ENCODE assay signal across 8 cellular contexts in genomic region chr7:130875265-130875741, GRCh38.
DNase-seq lines count a peak whose midpoint lies in the region; ATAC-seq and TF ChIP-seq lines count a peak whose summit lies in the region.

No MANE protein-coding gene starts in this region.

- no peaks in the 10 kb centered on the region for H3K27me3 Mint-ChIP-seq in activated naive CD8-positive, alpha-beta T cell
- H3K27me3 Mint-ChIP-seq in stimulated activated naive B cell treated with anti-CD40 and anti-IgM and Interleukin-4, amounts not matched to agents 10 μg/mL and 1 μg/mL and 100 μg/mL, for 72 hours: no peaks in the 10 kb centered on the region

- no peaks in the 10 kb centered on the region for H3K9me3 Mint-ChIP-seq in activated naive CD8-positive, alpha-beta T cell (ENCODE audit: low read depth)
- no peaks in the 10 kb centered on the region for H3K9me3 Mint-ChIP-seq in stimulated activated naive B cell treated with anti-CD40 and anti-IgM and Interleukin-4, amounts not matched to agents 10 μg/mL and 1 μg/mL and 100 μg/mL, for 72 hours

- peaks cover 28% of the 10 kb centered on the region for H3K36me3 Mint-ChIP-seq in activated naive CD8-positive, alpha-beta T cell
- H3K36me3 Mint-ChIP-seq in stimulated activated naive B cell treated with anti-CD40 and anti-IgM and Interleukin-4, amounts not matched to agents 10 μg/mL and 1 μg/mL and 100 μg/mL, for 72 hours: peaks cover 26 to 62% of the 10 kb centered on the region in 2 donors

- TF ChIP-seq CTCF in BE2C (IDR thresholded peaks at IDR 0.05; ENCODE audit: low read depth, low read length): peak; percentile 84

- peaks cover 5% of the 10 kb centered on the region for H3K36me3 ChIP-seq in BE2C

- H3K9me3 ChIP-seq in BE2C (no peaks in the 10 kb centered on the region), right cardiac atrium (ENCODE audit: control insufficient read depth, low read length) (no peaks in the 10 kb centered on the region)

- no peaks in the 10 kb centered on the region for H3K4me1 ChIP-seq in BE2C
- H3K4me1 ChIP-seq in right cardiac atrium (ENCODE audit: control insufficient read depth, insufficient read depth, low read length): peaks cover 4% of the 10 kb centered on the region

- H3K4me3 ChIP-seq in BE2C (ENCODE audit: low read depth, low read length): no peak overlapping the region
- no peak overlapping the region for H3K4me3 ChIP-seq in right cardiac atrium (ENCODE audit: low read length)

- H3K27ac ChIP-seq in right cardiac atrium (ENCODE audit: low read length): no peak overlapping the region

- ATAC-seq in GM18511 (IDR thresholded peaks at IDR 0.05; ENCODE audit: unreplicated experiment) (peak; percentile 49), right cardiac atrium (peak; percentile 52 to 69)
- peak; percentile 72 to 85 for ATAC-seq in stimulated activated naive B cell treated with anti-CD40 and anti-IgM and Interleukin-4, amounts not matched to agents 10 μg/mL and 1 μg/mL and 100 μg/mL, for 72 hours (replicated peaks)

- DNase-seq in BE2C: peak; percentile 54
- DNase-seq in NCI-H2227 (lab: John Stamatoyannopoulos, UW; ENCODE audit: unreplicated experiment): peak; percentile 62
- DNase-seq in right cardiac atrium: peak in 1 of 3 donors; percentile 71
- DNase-seq in stimulated activated naive B cell treated with anti-CD40 and anti-IgM and Interleukin-4, amounts not matched to agents 10 μg/mL and 1 μg/mL and 100 μg/mL, for 72 hours: peak; percentile 24
- no peak for DNase-seq in DMS114 treated with DMSO at 0.1 percent for 48 hours (lab: John Stamatoyannopoulos, UW; ENCODE audit: unreplicated experiment)
- DNase-seq in NCI-H1048 (lab: John Stamatoyannopoulos, UW): no peak

- peak overlapping the region; percentile 86 for H3K27ac Mint-ChIP-seq in activated naive CD8-positive, alpha-beta T cell
- no peak overlapping the region for H3K27ac Mint-ChIP-seq in stimulated activated naive B cell treated with anti-CD40 and anti-IgM and Interleukin-4, amounts not matched to agents 10 μg/mL and 1 μg/mL and 100 μg/mL, for 72 hours

- no peak overlapping the region for H3K4me3 Mint-ChIP-seq in activated naive CD8-positive, alpha-beta T cell
- no peak overlapping the region for H3K4me3 Mint-ChIP-seq in stimulated activated naive B cell treated with anti-CD40 and anti-IgM and Interleukin-4, amounts not matched to agents 10 μg/mL and 1 μg/mL and 100 μg/mL, for 72 hours

- H3K27me3 ChIP-seq in BE2C: no peaks in the 10 kb centered on the region
- H3K27me3 ChIP-seq in right cardiac atrium (ENCODE audit: control insufficient read depth, insufficient read depth): no peaks in the 10 kb centered on the region

- H3K4me1 Mint-ChIP-seq in activated naive CD8-positive, alpha-beta T cell (ENCODE audit: low read depth): peaks cover 51% of the 10 kb centered on the region
- peaks cover 13 to 16% of the 10 kb centered on the region in 2 donors for H3K4me1 Mint-ChIP-seq in stimulated activated naive B cell treated with anti-CD40 and anti-IgM and Interleukin-4, amounts not matched to agents 10 μg/mL and 1 μg/mL and 100 μg/mL, for 72 hours

- intact Hi-C loops in right cardiac atrium (cut with DNase I): no loop called here

- WGBS in right cardiac atrium: 46% methylated on average over 6 of the region's 6 CpGs

Comparison
In these comparisons a context has a peak if more than half of its experiments do, and no peak if none do; other contexts are left out.
1. DNase-seq: peak in BE2C (single experiment), NCI-H2227 (single experiment) and stimulated activated naive B cell treated with anti-CD40 and anti-IgM and Interleukin-4, amounts not matched to agents 10 μg/mL and 1 μg/mL and 100 μg/mL, for 72 hours (single experiment); none in DMS114 treated with DMSO at 0.1 percent for 48 hours (single experiment) and NCI-H1048 (single experiment).
2. Peak in every context shown above with its lines, with median percentiles within 50 percentile points of each other: ATAC-seq.